ENCODE assay signal across 17 cellular contexts in genomic region chr1:35659589-35659988, GRCh38.
"Had no signal": no experiment of that assay in that cellular context is flagged by ENCODE, and none has a peak within 500 bp of the region (broad histone marks: within the 10 kb centered on the region; RNA-seq: fewer than 3 reads in every experiment).

No MANE protein-coding gene starts in this region.

- H3K9ac ChIP-seq: SK-N-SH had no signal

- DNase-seq: KG1, MG63, NCI-H1092, NCI-H1105 treated with DMSO at 0.1 percent for 48 hours, NCI-H1417 treated with DMSO at 0.1 percent for 48 hours, NCI-H1694, NCI-H1930, NCI-H2081, NCI-H2107, NCI-H2227 treated with DMSO at 0.1 percent for 48 hours, NCI-H524, NCI-H526 treated with DMSO at 0.1 percent for 48 hours, NCI-H748 treated with DMSO at 0.1 percent for 48 hours, Right ventricle myocardium superior, RPMI8226, SK-N-SH, SW 1271 had no signal

- H3K36me3 ChIP-seq: MG63 had no signal

- H3K9me3 ChIP-seq: MG63, SK-N-SH had no signal

- H3K27me3 ChIP-seq: MG63 had no signal

- H3K4me3 ChIP-seq: MG63 had no signal

- H3K9me2 ChIP-seq: SK-N-SH had no signal

- H3K4me2 ChIP-seq: SK-N-SH had no signal
